2 cellular contexts compared by ENCODE assay signal in the genomic region with DNA sequence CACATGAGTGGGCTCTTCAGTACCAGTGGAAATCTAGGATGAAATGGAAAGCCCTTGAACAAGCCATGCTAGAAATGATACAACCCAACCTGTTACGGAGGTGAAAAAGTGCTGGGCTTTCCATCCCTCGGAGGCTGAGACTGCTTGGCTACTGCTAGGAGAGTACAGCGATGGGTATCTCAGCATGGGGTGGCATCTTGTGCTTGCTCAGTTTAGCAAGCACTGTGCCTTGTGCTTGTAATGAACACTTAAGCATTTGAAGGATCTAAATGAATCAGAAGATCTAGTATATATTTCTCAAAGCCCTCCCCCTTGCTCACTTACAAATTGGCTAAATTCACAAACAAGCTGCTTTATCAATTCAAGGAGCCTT.
TF ChIP-seq lines count a peak whose summit lies in the region.

No MANE protein-coding gene starts in this region.

TF ChIP-seq in GM23338, 12 proteins besides CTCF, POLR2A, EP300 and RAD21 (continued from another document and continues in another):
- TF ChIP-seq, protein P1, sequence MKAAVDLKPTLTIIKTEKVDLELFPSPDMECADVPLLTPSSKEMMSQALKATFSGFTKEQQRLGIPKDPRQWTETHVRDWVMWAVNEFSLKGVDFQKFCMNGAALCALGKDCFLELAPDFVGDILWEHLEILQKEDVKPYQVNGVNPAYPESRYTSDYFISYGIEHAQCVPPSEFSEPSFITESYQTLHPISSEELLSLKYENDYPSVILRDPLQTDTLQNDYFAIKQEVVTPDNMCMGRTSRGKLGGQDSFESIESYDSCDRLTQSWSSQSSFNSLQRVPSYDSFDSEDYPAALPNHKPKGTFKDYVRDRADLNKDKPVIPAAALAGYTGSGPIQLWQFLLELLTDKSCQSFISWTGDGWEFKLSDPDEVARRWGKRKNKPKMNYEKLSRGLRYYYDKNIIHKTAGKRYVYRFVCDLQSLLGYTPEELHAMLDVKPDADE (IDR thresholded peaks at IDR 0.05): no peak
- TF ChIP-seq, protein P2, sequence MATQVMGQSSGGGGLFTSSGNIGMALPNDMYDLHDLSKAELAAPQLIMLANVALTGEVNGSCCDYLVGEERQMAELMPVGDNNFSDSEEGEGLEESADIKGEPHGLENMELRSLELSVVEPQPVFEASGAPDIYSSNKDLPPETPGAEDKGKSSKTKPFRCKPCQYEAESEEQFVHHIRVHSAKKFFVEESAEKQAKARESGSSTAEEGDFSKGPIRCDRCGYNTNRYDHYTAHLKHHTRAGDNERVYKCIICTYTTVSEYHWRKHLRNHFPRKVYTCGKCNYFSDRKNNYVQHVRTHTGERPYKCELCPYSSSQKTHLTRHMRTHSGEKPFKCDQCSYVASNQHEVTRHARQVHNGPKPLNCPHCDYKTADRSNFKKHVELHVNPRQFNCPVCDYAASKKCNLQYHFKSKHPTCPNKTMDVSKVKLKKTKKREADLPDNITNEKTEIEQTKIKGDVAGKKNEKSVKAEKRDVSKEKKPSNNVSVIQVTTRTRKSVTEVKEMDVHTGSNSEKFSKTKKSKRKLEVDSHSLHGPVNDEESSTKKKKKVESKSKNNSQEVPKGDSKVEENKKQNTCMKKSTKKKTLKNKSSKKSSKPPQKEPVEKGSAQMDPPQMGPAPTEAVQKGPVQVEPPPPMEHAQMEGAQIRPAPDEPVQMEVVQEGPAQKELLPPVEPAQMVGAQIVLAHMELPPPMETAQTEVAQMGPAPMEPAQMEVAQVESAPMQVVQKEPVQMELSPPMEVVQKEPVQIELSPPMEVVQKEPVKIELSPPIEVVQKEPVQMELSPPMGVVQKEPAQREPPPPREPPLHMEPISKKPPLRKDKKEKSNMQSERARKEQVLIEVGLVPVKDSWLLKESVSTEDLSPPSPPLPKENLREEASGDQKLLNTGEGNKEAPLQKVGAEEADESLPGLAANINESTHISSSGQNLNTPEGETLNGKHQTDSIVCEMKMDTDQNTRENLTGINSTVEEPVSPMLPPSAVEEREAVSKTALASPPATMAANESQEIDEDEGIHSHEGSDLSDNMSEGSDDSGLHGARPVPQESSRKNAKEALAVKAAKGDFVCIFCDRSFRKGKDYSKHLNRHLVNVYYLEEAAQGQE (IDR thresholded peaks at IDR 0.05; ENCODE audit: unreplicated experiment): no peak
- TF ChIP-seq JUNB (IDR thresholded peaks at IDR 0.05; ENCODE audit: unreplicated experiment) (no peak), ZNF331 (CRISPR knock-in tag; IDR thresholded peaks at IDR 0.05; ENCODE audit: low read depth) (no peak), ZNF114 (CRISPR knock-in tag; IDR thresholded peaks at IDR 0.05) (no peak), CREB1 (CRISPR knock-in tag; IDR thresholded peaks at IDR 0.05; ENCODE audit: low read depth) (no peak), NANOG (IDR thresholded peaks at IDR 0.05; ENCODE audit: borderline replicate concordance) (no peak), STAT1 (IDR thresholded peaks at IDR 0.05; ENCODE audit: unreplicated experiment) (no peak), EZH2phosphoT487 (IDR thresholded peaks at IDR 0.05; ENCODE audit: unreplicated experiment) (no peak)
- TF ChIP-seq, protein P3, sequence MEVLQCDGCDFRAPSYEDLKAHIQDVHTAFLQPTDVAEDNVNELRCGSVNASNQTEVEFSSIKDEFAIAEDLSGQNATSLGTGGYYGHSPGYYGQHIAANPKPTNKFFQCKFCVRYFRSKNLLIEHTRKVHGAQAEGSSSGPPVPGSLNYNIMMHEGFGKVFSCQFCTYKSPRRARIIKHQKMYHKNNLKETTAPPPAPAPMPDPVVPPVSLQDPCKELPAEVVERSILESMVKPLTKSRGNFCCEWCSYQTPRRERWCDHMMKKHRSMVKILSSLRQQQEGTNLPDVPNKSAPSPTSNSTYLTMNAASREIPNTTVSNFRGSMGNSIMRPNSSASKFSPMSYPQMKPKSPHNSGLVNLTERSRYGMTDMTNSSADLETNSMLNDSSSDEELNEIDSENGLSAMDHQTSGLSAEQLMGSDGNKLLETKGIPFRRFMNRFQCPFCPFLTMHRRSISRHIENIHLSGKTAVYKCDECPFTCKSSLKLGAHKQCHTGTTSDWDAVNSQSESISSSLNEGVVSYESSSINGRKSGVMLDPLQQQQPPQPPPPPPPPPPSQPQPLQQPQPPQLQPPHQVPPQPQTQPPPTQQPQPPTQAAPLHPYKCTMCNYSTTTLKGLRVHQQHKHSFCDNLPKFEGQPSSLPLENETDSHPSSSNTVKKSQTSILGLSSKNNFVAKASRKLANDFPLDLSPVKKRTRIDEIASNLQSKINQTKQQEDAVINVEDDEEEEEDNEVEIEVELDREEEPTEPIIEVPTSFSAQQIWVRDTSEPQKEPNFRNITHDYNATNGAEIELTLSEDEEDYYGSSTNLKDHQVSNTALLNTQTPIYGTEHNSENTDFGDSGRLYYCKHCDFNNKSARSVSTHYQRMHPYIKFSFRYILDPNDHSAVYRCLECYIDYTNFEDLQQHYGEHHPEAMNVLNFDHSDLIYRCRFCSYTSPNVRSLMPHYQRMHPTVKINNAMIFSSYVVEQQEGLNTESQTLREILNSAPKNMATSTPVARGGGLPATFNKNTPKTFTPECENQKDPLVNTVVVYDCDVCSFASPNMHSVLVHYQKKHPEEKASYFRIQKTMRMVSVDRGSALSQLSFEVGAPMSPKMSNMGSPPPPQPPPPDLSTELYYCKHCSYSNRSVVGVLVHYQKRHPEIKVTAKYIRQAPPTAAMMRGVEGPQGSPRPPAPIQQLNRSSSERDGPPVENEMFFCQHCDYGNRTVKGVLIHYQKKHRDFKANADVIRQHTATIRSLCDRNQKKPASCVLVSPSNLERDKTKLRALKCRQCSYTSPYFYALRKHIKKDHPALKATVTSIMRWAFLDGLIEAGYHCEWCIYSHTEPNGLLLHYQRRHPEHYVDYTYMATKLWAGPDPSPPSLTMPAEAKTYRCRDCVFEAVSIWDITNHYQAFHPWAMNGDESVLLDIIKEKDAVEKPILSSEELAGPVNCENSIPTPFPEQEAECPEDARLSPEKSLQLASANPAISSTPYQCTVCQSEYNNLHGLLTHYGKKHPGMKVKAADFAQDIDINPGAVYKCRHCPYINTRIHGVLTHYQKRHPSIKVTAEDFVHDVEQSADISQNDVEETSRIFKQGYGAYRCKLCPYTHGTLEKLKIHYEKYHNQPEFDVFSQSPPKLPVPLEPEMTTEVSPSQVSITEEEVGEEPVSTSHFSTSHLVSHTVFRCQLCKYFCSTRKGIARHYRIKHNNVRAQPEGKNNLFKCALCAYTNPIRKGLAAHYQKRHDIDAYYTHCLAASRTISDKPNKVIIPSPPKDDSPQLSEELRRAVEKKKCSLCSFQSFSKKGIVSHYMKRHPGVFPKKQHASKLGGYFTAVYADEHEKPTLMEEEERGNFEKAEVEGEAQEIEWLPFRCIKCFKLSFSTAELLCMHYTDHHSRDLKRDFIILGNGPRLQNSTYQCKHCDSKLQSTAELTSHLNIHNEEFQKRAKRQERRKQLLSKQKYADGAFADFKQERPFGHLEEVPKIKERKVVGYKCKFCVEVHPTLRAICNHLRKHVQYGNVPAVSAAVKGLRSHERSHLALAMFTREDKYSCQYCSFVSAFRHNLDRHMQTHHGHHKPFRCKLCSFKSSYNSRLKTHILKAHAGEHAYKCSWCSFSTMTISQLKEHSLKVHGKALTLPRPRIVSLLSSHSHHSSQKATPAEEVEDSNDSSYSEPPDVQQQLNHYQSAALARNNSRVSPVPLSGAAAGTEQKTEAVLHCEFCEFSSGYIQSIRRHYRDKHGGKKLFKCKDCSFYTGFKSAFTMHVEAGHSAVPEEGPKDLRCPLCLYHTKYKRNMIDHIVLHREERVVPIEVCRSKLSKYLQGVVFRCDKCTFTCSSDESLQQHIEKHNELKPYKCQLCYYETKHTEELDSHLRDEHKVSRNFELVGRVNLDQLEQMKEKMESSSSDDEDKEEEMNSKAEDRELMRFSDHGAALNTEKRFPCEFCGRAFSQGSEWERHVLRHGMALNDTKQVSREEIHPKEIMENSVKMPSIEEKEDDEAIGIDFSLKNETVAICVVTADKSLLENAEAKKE (CRISPR knock-in tag; IDR thresholded peaks at IDR 0.05): no peak

TF ChIP-seq in WTC11, 78 proteins besides CTCF, POLR2A, EP300 and RAD21 (continued from another document):
- TF ChIP-seq, protein P4, sequence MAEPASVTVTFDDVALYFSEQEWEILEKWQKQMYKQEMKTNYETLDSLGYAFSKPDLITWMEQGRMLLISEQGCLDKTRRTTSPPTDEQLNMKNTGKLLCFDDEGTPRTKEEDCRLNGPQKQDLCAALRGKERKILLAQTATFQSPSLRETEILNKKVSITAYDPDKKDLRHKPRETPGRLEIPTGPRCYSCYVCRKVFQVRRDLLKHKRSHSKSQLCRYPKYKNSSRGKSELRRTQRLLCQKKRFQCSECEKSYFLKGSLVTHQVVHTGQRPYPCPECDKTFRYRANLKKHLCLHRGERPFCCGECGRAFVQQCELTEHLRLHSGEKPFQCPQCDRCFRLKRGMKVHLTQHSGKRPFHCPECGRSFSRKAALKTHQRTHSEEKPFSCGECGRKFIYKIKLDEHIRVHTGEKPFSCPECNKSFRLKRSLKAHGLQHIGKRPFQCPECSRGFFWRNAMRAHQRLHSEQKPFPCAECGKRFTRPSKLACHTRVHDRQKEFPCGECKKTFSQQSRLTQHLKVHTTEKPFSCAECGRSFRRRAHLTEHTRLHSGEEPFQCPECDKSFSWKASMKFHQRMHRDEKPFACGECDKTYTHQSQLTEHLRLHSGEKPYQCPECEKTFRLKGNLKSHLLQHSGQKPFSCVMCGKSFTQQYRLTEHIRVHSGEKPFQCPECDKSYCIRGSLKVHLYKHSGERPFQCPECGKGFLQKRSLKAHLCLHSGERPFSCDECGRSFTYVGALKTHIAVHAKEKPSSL (CRISPR knock-in tag; conservative IDR thresholded peaks at IDR 0.05): no peak
- no peak for TF ChIP-seq CBFB (CRISPR knock-in tag; IDR thresholded peaks at IDR 0.05; ENCODE audit: low read depth)
- TF ChIP-seq, protein P5, sequence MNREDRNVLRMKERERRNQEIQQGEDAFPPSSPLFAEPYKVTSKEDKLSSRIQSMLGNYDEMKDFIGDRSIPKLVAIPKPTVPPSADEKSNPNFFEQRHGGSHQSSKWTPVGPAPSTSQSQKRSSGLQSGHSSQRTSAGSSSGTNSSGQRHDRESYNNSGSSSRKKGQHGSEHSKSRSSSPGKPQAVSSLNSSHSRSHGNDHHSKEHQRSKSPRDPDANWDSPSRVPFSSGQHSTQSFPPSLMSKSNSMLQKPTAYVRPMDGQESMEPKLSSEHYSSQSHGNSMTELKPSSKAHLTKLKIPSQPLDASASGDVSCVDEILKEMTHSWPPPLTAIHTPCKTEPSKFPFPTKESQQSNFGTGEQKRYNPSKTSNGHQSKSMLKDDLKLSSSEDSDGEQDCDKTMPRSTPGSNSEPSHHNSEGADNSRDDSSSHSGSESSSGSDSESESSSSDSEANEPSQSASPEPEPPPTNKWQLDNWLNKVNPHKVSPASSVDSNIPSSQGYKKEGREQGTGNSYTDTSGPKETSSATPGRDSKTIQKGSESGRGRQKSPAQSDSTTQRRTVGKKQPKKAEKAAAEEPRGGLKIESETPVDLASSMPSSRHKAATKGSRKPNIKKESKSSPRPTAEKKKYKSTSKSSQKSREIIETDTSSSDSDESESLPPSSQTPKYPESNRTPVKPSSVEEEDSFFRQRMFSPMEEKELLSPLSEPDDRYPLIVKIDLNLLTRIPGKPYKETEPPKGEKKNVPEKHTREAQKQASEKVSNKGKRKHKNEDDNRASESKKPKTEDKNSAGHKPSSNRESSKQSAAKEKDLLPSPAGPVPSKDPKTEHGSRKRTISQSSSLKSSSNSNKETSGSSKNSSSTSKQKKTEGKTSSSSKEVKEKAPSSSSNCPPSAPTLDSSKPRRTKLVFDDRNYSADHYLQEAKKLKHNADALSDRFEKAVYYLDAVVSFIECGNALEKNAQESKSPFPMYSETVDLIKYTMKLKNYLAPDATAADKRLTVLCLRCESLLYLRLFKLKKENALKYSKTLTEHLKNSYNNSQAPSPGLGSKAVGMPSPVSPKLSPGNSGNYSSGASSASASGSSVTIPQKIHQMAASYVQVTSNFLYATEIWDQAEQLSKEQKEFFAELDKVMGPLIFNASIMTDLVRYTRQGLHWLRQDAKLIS (CRISPR knock-in tag; IDR thresholded peaks at IDR 0.05; ENCODE audit: borderline replicate concordance): no peak
